ENCODE assay signal across 12 cellular contexts in the genomic region with DNA sequence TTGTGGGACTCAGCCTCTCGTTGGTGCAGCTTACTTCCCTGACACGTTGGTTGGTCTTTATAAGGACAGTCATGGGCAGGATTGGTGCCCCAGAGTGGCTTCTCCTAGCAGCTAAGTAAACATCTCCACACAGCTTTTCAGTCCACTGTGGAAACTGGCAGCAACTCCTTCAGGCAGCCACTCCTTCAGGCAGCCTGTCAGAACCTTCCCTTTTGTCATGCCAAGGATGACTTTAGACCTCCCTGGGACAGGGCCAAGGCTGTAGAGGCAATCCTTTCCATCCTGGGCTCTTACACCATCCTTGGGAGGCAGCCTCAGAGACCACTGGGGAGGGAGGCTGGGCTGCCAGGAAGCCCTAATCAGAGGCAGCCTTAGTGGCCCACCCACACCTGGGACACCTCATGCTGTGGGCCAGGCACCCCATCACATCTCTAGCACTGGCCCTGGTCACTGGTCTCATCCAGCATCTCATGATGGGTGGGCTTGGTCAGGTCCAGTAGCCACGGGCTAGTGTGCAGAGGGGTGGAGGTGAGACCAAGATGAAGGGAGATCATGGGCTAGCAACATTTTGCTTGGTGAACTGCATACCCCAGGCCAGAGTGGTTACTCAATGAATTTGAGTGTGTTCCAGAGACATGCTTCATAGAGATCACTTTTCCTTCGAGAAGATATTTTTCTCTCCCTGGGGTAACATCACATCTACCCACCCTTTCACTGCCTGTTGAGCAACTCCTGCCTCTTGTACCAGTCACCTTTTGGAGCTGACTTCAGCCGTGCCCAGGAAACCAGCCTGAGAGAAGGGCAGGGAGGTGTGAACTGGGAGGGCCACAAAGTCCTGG. TPM values are rescaled to one million over a fixed set of nuclear protein-coding genes. Genes with fewer than 3 reads are reported as not detected.
A peak's percentile ranks its signal among the peaks of the same experiment; 100 is the strongest.
DNase-seq lines count a peak whose midpoint lies in the region; ATAC-seq and TF ChIP-seq lines count a peak whose summit lies in the region.
"Had no signal": no experiment of that assay in that cellular context is flagged by ENCODE, and none has a peak within 500 bp of the region (broad histone marks: within the 10 kb centered on the region; RNA-seq: fewer than 3 reads in every experiment).

No MANE protein-coding gene starts in this region.

- no peak overlapping the region for H3K18ac ChIP-seq in neuronal stem cell (ENCODE audit: low read length)

- H2BK5ac ChIP-seq in neuronal stem cell (ENCODE audit: low read length): no peak overlapping the region

- H3K14ac ChIP-seq in neuronal stem cell (ENCODE audit: low read length): no peak overlapping the region

- no CpG with 5 or more reads among the region's 5 CpGs for WGBS in neuronal stem cell (ENCODE audit: extremely low coverage in 2 of 2, insufficient read length in 2 of 2, insufficient replicate concordance in 1 of 2), 2 donors

- peak overlapping the region; percentile 62 for H3K27ac ChIP-seq in cingulate gyrus (ENCODE audit: low read depth, low read length)
- H3K27ac ChIP-seq in left lung: peak overlapping the region; percentile 66 to 73
- no peak overlapping the region for H3K27ac ChIP-seq in neuronal stem cell (replicated peaks; ENCODE audit: low read length)
- H3K27ac ChIP-seq: BLaER1 had no signal

- intact Hi-C loops in left lung (cut with DNase I): loop anchor here in 1 of 2 donors (10.0 kb wide), 1 partner anchor 70 kb away; no protein-coding TSS in a partner anchor

- no peak overlapping the region for H3K4ac ChIP-seq in neuronal stem cell (ENCODE audit: low read length)

- no peak overlapping the region for H2AFZ ChIP-seq in neuronal stem cell (ENCODE audit: low read length)

- peaks cover 2% of the 10 kb centered on the region for H3K79me1 ChIP-seq in neuronal stem cell (ENCODE audit: low read depth, low read length)

- no peak overlapping the region for H2BK15ac ChIP-seq in neuronal stem cell (ENCODE audit: low read length)

- H3K4me1 ChIP-seq in left lung: peaks cover 15 to 20% of the 10 kb centered on the region in 2 donors
- no peaks in the 10 kb centered on the region for H3K4me1 ChIP-seq in neuronal stem cell (ENCODE audit: control insufficient read depth in 2 of 2, insufficient read depth in 1 of 2, low read depth in 1 of 2, low read length in 2 of 2)

- H3K9ac ChIP-seq in neuronal stem cell (ENCODE audit: low read depth, low read length, poor library complexity): no peak overlapping the region
- H3K9ac ChIP-seq: BLaER1 had no signal

- no peak overlapping the region for H2BK120ac ChIP-seq in neuronal stem cell (ENCODE audit: low read depth, low read length)

- no peak overlapping the region for H3K27ac Mint-ChIP-seq in stimulated activated effector memory CD8-positive, alpha-beta T cell treated with anti-CD3 and anti-CD28 coated beads, Interleukin-12 subunit alpha, Interleukin-12 subunit beta, amount 100 ng/mL, for 72 hours

- no peak overlapping the region for H3K4me3 ChIP-seq in left lung
- H3K4me3 ChIP-seq in neuronal stem cell (ENCODE audit: low read length in 2 of 2): no peak overlapping the region
- H3K4me3 ChIP-seq: BLaER1 had no signal

- H3K4me3 Mint-ChIP-seq in stimulated activated effector memory CD8-positive, alpha-beta T cell treated with anti-CD3 and anti-CD28 coated beads, Interleukin-12 subunit alpha, Interleukin-12 subunit beta, amount 100 ng/mL, for 72 hours: no peak overlapping the region

- no peaks in the 10 kb centered on the region for H3K36me3 Mint-ChIP-seq in stimulated activated effector memory CD8-positive, alpha-beta T cell treated with anti-CD3 and anti-CD28 coated beads, Interleukin-12 subunit alpha, Interleukin-12 subunit beta, amount 100 ng/mL, for 72 hours

- no peak overlapping the region for H4K91ac ChIP-seq in neuronal stem cell (ENCODE audit: low read depth, low read length, poor library complexity)

- H3K4me2 ChIP-seq in neuronal stem cell (ENCODE audit: insufficient read depth, low read length, poor library complexity, severe bottlenecking): no peak overlapping the region
- H3K4me2 ChIP-seq: BLaER1 had no signal

- H2BK12ac ChIP-seq in neuronal stem cell (ENCODE audit: low read length): no peak overlapping the region

- no peaks in the 10 kb centered on the region for H3K9me3 ChIP-seq in left lung
- no peaks in the 10 kb centered on the region for H3K9me3 ChIP-seq in neuronal stem cell (replicated peaks in 1 of 2; ENCODE audit: control insufficient read depth in 2 of 2, insufficient read depth in 1 of 2, low read depth in 1 of 2, low read length in 2 of 2)
- H3K9me3 ChIP-seq: BLaER1 had no signal

- no peaks in the 10 kb centered on the region for H3K27me3 ChIP-seq in left lung
- H3K27me3 ChIP-seq in neuronal stem cell (ENCODE audit: control insufficient read depth in 3 of 3, insufficient read depth in 3 of 3, low read depth in 1 of 3, low read length in 3 of 3): no peaks in the 10 kb centered on the region
- H3K27me3 ChIP-seq: BLaER1 had no signal

- H3K23ac ChIP-seq in neuronal stem cell (ENCODE audit: low read depth, low read length, poor library complexity): no peak overlapping the region

- no peaks in the 10 kb centered on the region for H3K4me1 Mint-ChIP-seq in stimulated activated effector memory CD8-positive, alpha-beta T cell treated with anti-CD3 and anti-CD28 coated beads, Interleukin-12 subunit alpha, Interleukin-12 subunit beta, amount 100 ng/mL, for 72 hours

- no peak overlapping the region for H4K8ac ChIP-seq in neuronal stem cell (ENCODE audit: low read depth, low read length)

- peak; percentile 14 for DNase-seq in DMS79 (lab: John Stamatoyannopoulos, UW)
- DNase-seq in left lung: peak in 1 of 2 donors; percentile 72
- DNase-seq in stimulated activated effector memory CD8-positive, alpha-beta T cell treated with anti-CD3 and anti-CD28 coated beads, Interleukin-12 subunit alpha, Interleukin-12 subunit beta, amount 100 ng/mL, for 72 hours (ENCODE audit: low spot score in 2 of 2): peak in 1 of 2 donors; percentile 40
- no peak for DNase-seq in foreskin melanocyte
- DNase-seq in globus pallidus (ENCODE audit: low spot score): no peak
- DNase-seq in neuronal stem cell (ENCODE audit: low spot score): no peak
- no peak for DNase-seq in NOMO-1 treated with DMSO at 0.1 percent for 48 hours (lab: John Stamatoyannopoulos, UW; ENCODE audit: unreplicated experiment)
- DNase-seq: activated T-cell treated with anti-CD3 and anti-CD28 coated beads, Interleukin-2, amount 50 U/mL, for 1 hour; NCI-H446 treated with DMSO at 0.1 percent for 48 hours; SHP77 had no signal

- H3K36me3 ChIP-seq in left lung: no peaks in the 10 kb centered on the region
- H3K36me3 ChIP-seq in neuronal stem cell (replicated peaks in 1 of 2; ENCODE audit: control insufficient read depth in 2 of 2, insufficient read depth in 2 of 2, low read length in 2 of 2): no peaks in the 10 kb centered on the region
- H3K36me3 ChIP-seq: BLaER1 had no signal

- TF ChIP-seq CTCF in left lung (IDR thresholded peaks at IDR 0.05): no peak

- ATAC-seq in left lung: peak; percentile 85
- peak; percentile 43 for ATAC-seq in stimulated activated effector memory CD8-positive, alpha-beta T cell treated with anti-CD3 and anti-CD28 coated beads, Interleukin-12 subunit alpha, Interleukin-12 subunit beta, amount 100 ng/mL, for 72 hours

- no peak overlapping the region for H2AK5ac ChIP-seq in neuronal stem cell (ENCODE audit: low read depth, low read length)

- H3K9me3 Mint-ChIP-seq in stimulated activated effector memory CD8-positive, alpha-beta T cell treated with anti-CD3 and anti-CD28 coated beads, Interleukin-12 subunit alpha, Interleukin-12 subunit beta, amount 100 ng/mL, for 72 hours: no peaks in the 10 kb centered on the region

RNA-seq across cellular contexts. Expression of gene MINDY4, which starts 44.0 kb away (rescaled TPM):
- total RNA-seq in left lung: 1 to 10 TPM; 8.0 to 9.4 TPM
- polyA plus RNA-seq in neuronal stem cell (2013, experiment 1 of 2): 2.4 TPM
- polyA plus RNA-seq in neuronal stem cell (2013, experiment 2 of 2): 2.7 TPM
